Comparison of ENCODE assay signal across 11 cellular contexts in genomic region chr12:54977155-54977554, GRCh38. TPM values are rescaled to one million over a fixed set of nuclear protein-coding genes. Genes with fewer than 3 reads are reported as not detected.
DNase-seq lines count a peak whose midpoint lies in the region; ATAC-seq, FAIRE-seq and TF ChIP-seq lines count a peak whose summit lies in the region.
"Had no signal": no experiment of that assay in that cellular context is flagged by ENCODE, and none has a peak within 500 bp of the region (broad histone marks: within the 10 kb centered on the region; RNA-seq: fewer than 3 reads in every experiment).

No MANE protein-coding gene starts in this region.

- peaks cover 91% of the 10 kb centered on the region for H3K36me3 Mint-ChIP-seq in activated naive CD8-positive, alpha-beta T cell treated with anti-CD3 and anti-CD28 coated beads for 36 hours
- peaks cover 20 to 66% (median 38%) of the 10 kb centered on the region in 3 donors for H3K36me3 Mint-ChIP-seq in immature natural killer cell

- no peaks in the 10 kb centered on the region for H3K4me1 ChIP-seq in A549
- no peaks in the 10 kb centered on the region for H3K4me1 ChIP-seq in sigmoid colon

- intact Hi-C loops in sigmoid colon (cut with DNase I), result no loop called here

- no peaks in the 10 kb centered on the region for H3K9me3 Mint-ChIP-seq in activated naive CD8-positive, alpha-beta T cell treated with anti-CD3 and anti-CD28 coated beads for 36 hours
- no peaks in the 10 kb centered on the region for H3K9me3 Mint-ChIP-seq in immature natural killer cell

- ATAC-seq in A549 (no peak; a peak in 1 of 6 replicates), GM19324 (IDR thresholded peaks at IDR 0.05; ENCODE audit: low FRiP score, unreplicated experiment) (no peak)

- TF ChIP-seq POLR2A in A549 (IDR thresholded peaks at IDR 0.05; ENCODE audit: low read length) (no peak), sigmoid colon (IDR thresholded peaks at IDR 0.05) (no peak)

- H3K27ac ChIP-seq in A549 (no peak overlapping the region), sigmoid colon (no peak overlapping the region), WERI-Rb-1 (no peak overlapping the region)

- no peak for TF ChIP-seq CTCF in A549 (IDR thresholded peaks at IDR 0.05)
- TF ChIP-seq CTCF in sigmoid colon (IDR thresholded peaks at IDR 0.05), result no peak
- TF ChIP-seq CTCF in WERI-Rb-1 (IDR thresholded peaks at IDR 0.05; ENCODE audit: low read depth, low read length), result no peak

- CTCF ChIA-PET in A549 (lab: Yijun Ruan, JAX), result interaction anchor here (1.4 to 1.6 kb wide), 3 partner anchors 16 to 95 kb away, joined by 3 to 6 read pairs (median 3); no protein-coding TSS in a partner anchor

- no peaks in the 10 kb centered on the region for H3K9me3 ChIP-seq in A549
- H3K9me3 ChIP-seq in sigmoid colon, result no peaks in the 10 kb centered on the region
- H3K9me3 ChIP-seq in WERI-Rb-1 (ENCODE audit: severe bottlenecking), result no peaks in the 10 kb centered on the region

- DNase-seq in A549 (ENCODE audit: low read depth in 1 of 2, low spot score in 1 of 2) (no peak), GM04504 (ENCODE audit: low read depth) (peak; percentile 36), immature natural killer cell (no peak), sigmoid colon (no peak), amygdala (lab: John Stamatoyannopoulos, UW) (no peak), WERI-Rb-1 (no peak)
- no peak for DNase-seq in activated naive CD8-positive, alpha-beta T cell treated with anti-CD3 and anti-CD28 coated beads for 36 hours
- DNase-seq: activated CD4-positive, CD25-positive, alpha-beta regulatory T cell had no signal

- H3K27me3 ChIP-seq in sigmoid colon (no peaks in the 10 kb centered on the region), WERI-Rb-1 (ENCODE audit: insufficient read depth, low read depth, severe bottlenecking) (no peaks in the 10 kb centered on the region)

- H3K4me3 ChIP-seq in A549 (no peak overlapping the region), sigmoid colon (no peak overlapping the region), WERI-Rb-1 (ENCODE audit: low read depth, low read length) (no peak overlapping the region)

- POLR2A ChIA-PET in A549 (lab: Yijun Ruan, JAX), result no interaction called here

- FAIRE-seq in A549 (lab: Jason Lieb, UNC), result no peak

- no peak for TF ChIP-seq EP300 in A549 (IDR thresholded peaks at IDR 0.05)
- TF ChIP-seq EP300 in sigmoid colon (IDR thresholded peaks at IDR 0.05), result no peak

- H3K27ac Mint-ChIP-seq in activated naive CD8-positive, alpha-beta T cell treated with anti-CD3 and anti-CD28 coated beads for 36 hours, result peak overlapping the region; percentile 57
- peak overlapping the region in 5 of 6 donors; percentile 4 to 52 (median 33) for H3K27ac Mint-ChIP-seq in immature natural killer cell

- H3K4me3 Mint-ChIP-seq in activated naive CD8-positive, alpha-beta T cell treated with anti-CD3 and anti-CD28 coated beads for 36 hours, result peak overlapping the region; percentile 87
- H3K4me3 Mint-ChIP-seq in immature natural killer cell, result no peak overlapping the region

- no peak for TF ChIP-seq RAD21 in A549 (conservative IDR thresholded peaks at IDR 0.05 in 1 of 2, IDR thresholded peaks at IDR 0.05 in 1 of 2)

- H3K36me3 ChIP-seq in sigmoid colon (no peaks in the 10 kb centered on the region), WERI-Rb-1 (no peaks in the 10 kb centered on the region)

- no peak overlapping the region for H3K4me2 ChIP-seq in A549

- 0% methylated on average over 3 of the region's 3 CpGs for WGBS in A549 (ENCODE audit: missing lambda C conversion rate)
- WGBS in sigmoid colon, 2 donors, result 55 to 59% methylated on average over 3 of the region's 3 CpGs

- peaks cover 78% of the 10 kb centered on the region for H3K4me1 Mint-ChIP-seq in activated naive CD8-positive, alpha-beta T cell treated with anti-CD3 and anti-CD28 coated beads for 36 hours
- H3K4me1 Mint-ChIP-seq in immature natural killer cell, result peaks cover 63 to 80% of the 10 kb centered on the region in 2 donors

- H3K27me3 Mint-ChIP-seq in activated naive CD8-positive, alpha-beta T cell treated with anti-CD3 and anti-CD28 coated beads for 36 hours, result no peaks in the 10 kb centered on the region
- peaks cover 0 to 1% (median 0%) of the 10 kb centered on the region in 3 donors for H3K27me3 Mint-ChIP-seq in immature natural killer cell (ENCODE audit: low read depth in 3 of 3)

TF ChIP-seq in A549, 52 proteins besides CTCF, POLR2A, EP300 and RAD21:
- TF ChIP-seq MAFK (IDR thresholded peaks at IDR 0.05; ENCODE audit: partially characterized antibody) (peak; percentile 18), PBX3 (IDR thresholded peaks at IDR 0.05) (no peak)
TF ChIP-seq in A549: peak in this region for 1.

RNA-seq across cellular contexts. Expression of gene TESPA1, which starts 7.4 kb away (rescaled TPM):
- polyA plus RNA-seq in A549 (2011; rRNA removed) (not detected in 2 replicates), A549 (2017; fragmentation: RNase III; extraction: RNeasy Plus Mini Kit Qiagen cat#74134 plus additional on column Dnase treatment) (not detected in 3 replicates), immature natural killer cell (10 to 100 TPM; 29.5 to 65.7 (median 33.1) TPM), sigmoid colon (10 to 100 TPM in 1 of 3 donors, 1 to 10 TPM in 1, under 1 TPM in 1; 0.23 to 10.3 (median 3.0) TPM)
- polyA plus RNA-seq in A549 (2012; cell fraction: cytosol; rRNA removed), result not detected in 2 replicates
- polyA plus RNA-seq in A549 (2012; cell fraction: nucleus; rRNA removed), result not detected in 2 replicates
- polyA minus RNA-seq in A549 (2011; rRNA and poly(A)+ RNA removed), result not detected in 2 replicates
- total RNA-seq in activated naive CD8-positive, alpha-beta T cell treated with anti-CD3 and anti-CD28 coated beads for 36 hours, result 10 to 100 TPM; 92.6 to 95.9 TPM
- 1 to 10 TPM in 2 of 4 donors, under 1 TPM in 2; 0.83 to 2.9 (median 1.4) TPM for total RNA-seq in sigmoid colon
- total RNA-seq: chondrocyte, osteocyte had no signal

RNA-seq across cellular contexts. Expression of gene NEUROD4, which starts 42.6 kb away (rescaled TPM):
- polyA plus RNA-seq in A549 (2011; rRNA removed) (not detected in 2 replicates), A549 (2017; fragmentation: RNase III; extraction: RNeasy Plus Mini Kit Qiagen cat#74134 plus additional on column Dnase treatment) (not detected in 3 replicates), immature natural killer cell (not detected), sigmoid colon (not detected)
- polyA plus RNA-seq in A549 (2012; cell fraction: cytosol; rRNA removed), result not detected in 2 replicates
- polyA plus RNA-seq in A549 (2012; cell fraction: nucleus; rRNA removed), result not detected in 2 replicates
- polyA minus RNA-seq in A549 (2011; rRNA and poly(A)+ RNA removed), result not detected in 2 replicates
- total RNA-seq in activated naive CD8-positive, alpha-beta T cell treated with anti-CD3 and anti-CD28 coated beads for 36 hours, result not detected
- total RNA-seq in sigmoid colon, result not detected
- total RNA-seq: chondrocyte, osteocyte had no signal
